ENCODE assay signal across 1 cellular context in the genomic region with DNA sequence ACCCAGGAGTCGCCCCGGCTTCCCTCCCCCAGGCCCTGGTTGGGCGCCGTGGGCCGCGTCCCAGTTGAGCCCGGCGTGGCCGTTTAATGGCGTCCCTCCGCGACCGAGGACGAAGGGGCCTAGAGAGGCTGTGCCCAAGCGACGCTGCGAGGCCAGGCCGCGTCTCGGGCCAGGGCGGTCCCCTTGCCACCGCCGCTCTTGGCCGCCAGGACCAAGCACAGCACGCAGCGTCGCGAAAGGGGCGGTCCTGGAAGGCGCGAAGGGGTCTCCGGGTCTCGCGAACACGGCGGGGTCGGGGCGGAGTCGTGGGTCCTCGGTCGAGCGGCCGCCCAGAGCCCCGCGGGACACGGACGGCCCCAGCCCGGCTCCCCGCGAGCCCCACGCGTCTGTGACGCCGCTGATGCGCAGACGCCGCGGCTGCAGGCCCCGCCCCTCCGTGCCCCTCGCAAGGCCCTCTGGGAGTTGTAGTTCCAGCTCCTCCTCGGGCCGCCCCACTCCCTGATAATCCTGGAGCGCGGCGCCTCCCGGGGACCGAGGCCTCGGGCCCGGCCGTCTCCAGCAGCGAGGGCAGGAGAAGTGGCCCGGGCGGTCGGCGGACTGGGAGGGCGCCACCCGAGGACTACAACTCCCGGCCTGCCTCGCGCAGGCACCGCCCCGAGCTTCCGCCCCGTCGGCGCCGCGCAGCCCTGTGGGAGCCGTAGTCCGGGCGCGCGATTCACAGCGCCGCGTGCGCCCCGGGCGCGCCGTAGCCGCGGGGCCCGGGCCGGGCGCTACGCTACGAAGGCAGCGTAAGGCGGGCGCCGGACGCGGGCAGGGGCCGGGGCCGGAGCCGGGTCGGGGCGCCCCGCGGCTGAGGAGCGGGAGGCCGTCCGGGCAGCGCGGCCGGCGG.
A peak's percentile ranks its signal among the peaks of the same experiment; 100 is the strongest.
TF ChIP-seq lines count a peak whose summit lies in the region.

A gene (plus strand): TSS at position 698 of the 889 bp plus-strand sequence. CDS start 19,127 bp downstream, outside the sequence.

TF ChIP-seq in HepG2, 621 proteins besides CTCF, POLR2A, EP300 and RAD21 (continued from another document and continues in another):
- no peak for TF ChIP-seq ZNF619 (CRISPR knock-in tag; IDR thresholded peaks at IDR 0.05)
- TF ChIP-seq ZMYM3 (CRISPR knock-in tag; IDR thresholded peaks at IDR 0.05): no peak
- TF ChIP-seq KDM2A (CRISPR knock-in tag; IDR thresholded peaks at IDR 0.05; ENCODE audit: borderline replicate concordance, low read depth): peak; percentile 96
- TF ChIP-seq U2AF1 (optimal IDR thresholded peaks at IDR 0.05; ENCODE audit: low read depth, low read length): no peak
- TF ChIP-seq, protein P1, sequence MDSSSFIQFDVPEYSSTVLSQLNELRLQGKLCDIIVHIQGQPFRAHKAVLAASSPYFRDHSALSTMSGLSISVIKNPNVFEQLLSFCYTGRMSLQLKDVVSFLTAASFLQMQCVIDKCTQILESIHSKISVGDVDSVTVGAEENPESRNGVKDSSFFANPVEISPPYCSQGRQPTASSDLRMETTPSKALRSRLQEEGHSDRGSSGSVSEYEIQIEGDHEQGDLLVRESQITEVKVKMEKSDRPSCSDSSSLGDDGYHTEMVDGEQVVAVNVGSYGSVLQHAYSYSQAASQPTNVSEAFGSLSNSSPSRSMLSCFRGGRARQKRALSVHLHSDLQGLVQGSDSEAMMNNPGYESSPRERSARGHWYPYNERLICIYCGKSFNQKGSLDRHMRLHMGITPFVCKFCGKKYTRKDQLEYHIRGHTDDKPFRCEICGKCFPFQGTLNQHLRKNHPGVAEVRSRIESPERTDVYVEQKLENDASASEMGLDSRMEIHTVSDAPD (CRISPR knock-in tag; IDR thresholded peaks at IDR 0.05): no peak
- peak; percentile 22; the same call in 1 of the 2 replicates for TF ChIP-seq ZMYM2 (CRISPR knock-in tag; IDR thresholded peaks at IDR 0.05)
- TF ChIP-seq EHMT2 (IDR thresholded peaks at IDR 0.05; ENCODE audit: borderline replicate concordance, low read depth, low read length): no peak
- TF ChIP-seq ZNF839 (CRISPR knock-in tag; IDR thresholded peaks at IDR 0.05; ENCODE audit: borderline replicate concordance): no peak
- TF ChIP-seq ZNF891 (CRISPR knock-in tag; IDR thresholded peaks at IDR 0.05): no peak
- TF ChIP-seq, protein P2, sequence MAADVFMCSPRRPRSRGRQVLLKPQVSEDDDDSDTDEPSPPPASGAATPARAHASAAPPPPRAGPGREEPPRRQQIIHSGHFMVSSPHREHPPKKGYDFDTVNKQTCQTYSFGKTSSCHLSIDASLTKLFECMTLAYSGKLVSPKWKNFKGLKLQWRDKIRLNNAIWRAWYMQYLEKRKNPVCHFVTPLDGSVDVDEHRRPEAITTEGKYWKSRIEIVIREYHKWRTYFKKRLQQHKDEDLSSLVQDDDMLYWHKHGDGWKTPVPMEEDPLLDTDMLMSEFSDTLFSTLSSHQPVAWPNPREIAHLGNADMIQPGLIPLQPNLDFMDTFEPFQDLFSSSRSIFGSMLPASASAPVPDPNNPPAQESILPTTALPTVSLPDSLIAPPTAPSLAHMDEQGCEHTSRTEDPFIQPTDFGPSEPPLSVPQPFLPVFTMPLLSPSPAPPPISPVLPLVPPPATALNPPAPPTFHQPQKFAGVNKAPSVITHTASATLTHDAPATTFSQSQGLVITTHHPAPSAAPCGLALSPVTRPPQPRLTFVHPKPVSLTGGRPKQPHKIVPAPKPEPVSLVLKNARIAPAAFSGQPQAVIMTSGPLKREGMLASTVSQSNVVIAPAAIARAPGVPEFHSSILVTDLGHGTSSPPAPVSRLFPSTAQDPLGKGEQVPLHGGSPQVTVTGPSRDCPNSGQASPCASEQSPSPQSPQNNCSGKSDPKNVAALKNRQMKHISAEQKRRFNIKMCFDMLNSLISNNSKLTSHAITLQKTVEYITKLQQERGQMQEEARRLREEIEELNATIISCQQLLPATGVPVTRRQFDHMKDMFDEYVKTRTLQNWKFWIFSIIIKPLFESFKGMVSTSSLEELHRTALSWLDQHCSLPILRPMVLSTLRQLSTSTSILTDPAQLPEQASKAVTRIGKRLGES (CRISPR knock-in tag; IDR thresholded peaks at IDR 0.05; ENCODE audit: borderline replicate concordance): no peak
- TF ChIP-seq ZNF234 (CRISPR knock-in tag; conservative IDR thresholded peaks at IDR 0.05): no peak
- TF ChIP-seq HOXA3 (CRISPR knock-in tag; IDR thresholded peaks at IDR 0.05): peak; percentile 88
- TF ChIP-seq SP5 (CRISPR knock-in tag; IDR thresholded peaks at IDR 0.05; ENCODE audit: borderline replicate concordance, low read depth): peak; percentile 19; the same call in 1 of the 2 replicates
- TF ChIP-seq, protein P3, sequence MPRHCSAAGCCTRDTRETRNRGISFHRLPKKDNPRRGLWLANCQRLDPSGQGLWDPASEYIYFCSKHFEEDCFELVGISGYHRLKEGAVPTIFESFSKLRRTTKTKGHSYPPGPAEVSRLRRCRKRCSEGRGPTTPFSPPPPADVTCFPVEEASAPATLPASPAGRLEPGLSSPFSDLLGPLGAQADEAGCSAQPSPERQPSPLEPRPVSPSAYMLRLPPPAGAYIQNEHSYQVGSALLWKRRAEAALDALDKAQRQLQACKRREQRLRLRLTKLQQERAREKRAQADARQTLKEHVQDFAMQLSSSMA (CRISPR knock-in tag; IDR thresholded peaks at IDR 0.05): no peak
- TF ChIP-seq, protein P4, sequence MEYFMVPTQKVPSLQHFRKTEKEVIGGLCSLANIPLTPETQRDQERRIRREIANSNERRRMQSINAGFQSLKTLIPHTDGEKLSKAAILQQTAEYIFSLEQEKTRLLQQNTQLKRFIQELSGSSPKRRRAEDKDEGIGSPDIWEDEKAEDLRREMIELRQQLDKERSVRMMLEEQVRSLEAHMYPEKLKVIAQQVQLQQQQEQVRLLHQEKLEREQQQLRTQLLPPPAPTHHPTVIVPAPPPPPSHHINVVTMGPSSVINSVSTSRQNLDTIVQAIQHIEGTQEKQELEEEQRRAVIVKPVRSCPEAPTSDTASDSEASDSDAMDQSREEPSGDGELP (IDR thresholded peaks at IDR 0.05; ENCODE audit: borderline replicate concordance, low read depth): no peak; the same call in 1 of the 2 replicates
- no peak for TF ChIP-seq ZNF496 (CRISPR knock-in tag; IDR thresholded peaks at IDR 0.05; ENCODE audit: insufficient replicate concordance)
- TF ChIP-seq, protein P5, sequence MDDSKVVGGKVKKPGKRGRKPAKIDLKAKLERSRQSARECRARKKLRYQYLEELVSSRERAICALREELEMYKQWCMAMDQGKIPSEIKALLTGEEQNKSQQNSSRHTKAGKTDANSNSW (CRISPR knock-in tag; IDR thresholded peaks at IDR 0.05; ENCODE audit: borderline replicate concordance): peak; percentile 89; the same call in 1 of the 2 replicates
- no peak for TF ChIP-seq CEBPG (CRISPR knock-in tag; IDR thresholded peaks at IDR 0.05)
- no peak for TF ChIP-seq ZNF737 (CRISPR knock-in tag; IDR thresholded peaks at IDR 0.05; ENCODE audit: borderline replicate concordance)
- TF ChIP-seq, protein P6, sequence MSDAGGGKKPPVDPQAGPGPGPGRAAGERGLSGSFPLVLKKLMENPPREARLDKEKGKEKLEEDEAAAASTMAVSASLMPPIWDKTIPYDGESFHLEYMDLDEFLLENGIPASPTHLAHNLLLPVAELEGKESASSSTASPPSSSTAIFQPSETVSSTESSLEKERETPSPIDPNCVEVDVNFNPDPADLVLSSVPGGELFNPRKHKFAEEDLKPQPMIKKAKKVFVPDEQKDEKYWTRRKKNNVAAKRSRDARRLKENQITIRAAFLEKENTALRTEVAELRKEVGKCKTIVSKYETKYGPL (CRISPR knock-in tag; IDR thresholded peaks at IDR 0.05): peak; percentile 14; the same call in 1 of the 2 replicates
- TF ChIP-seq, protein P7, sequence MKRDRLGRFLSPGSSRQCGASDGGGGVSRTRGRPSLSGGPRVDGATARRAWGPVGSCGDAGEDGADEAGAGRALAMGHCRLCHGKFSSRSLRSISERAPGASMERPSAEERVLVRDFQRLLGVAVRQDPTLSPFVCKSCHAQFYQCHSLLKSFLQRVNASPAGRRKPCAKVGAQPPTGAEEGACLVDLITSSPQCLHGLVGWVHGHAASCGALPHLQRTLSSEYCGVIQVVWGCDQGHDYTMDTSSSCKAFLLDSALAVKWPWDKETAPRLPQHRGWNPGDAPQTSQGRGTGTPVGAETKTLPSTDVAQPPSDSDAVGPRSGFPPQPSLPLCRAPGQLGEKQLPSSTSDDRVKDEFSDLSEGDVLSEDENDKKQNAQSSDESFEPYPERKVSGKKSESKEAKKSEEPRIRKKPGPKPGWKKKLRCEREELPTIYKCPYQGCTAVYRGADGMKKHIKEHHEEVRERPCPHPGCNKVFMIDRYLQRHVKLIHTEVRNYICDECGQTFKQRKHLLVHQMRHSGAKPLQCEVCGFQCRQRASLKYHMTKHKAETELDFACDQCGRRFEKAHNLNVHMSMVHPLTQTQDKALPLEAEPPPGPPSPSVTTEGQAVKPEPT (CRISPR knock-in tag; IDR thresholded peaks at IDR 0.05; ENCODE audit: low read depth): peak; percentile 63
- no peak for TF ChIP-seq RCOR2 (CRISPR knock-in tag; IDR thresholded peaks at IDR 0.05)
- TF ChIP-seq ARHGAP35 (CRISPR knock-in tag; IDR thresholded peaks at IDR 0.05; ENCODE audit: borderline replicate concordance): 0 out of 2 replicates have a peak, but pooled peaks have one; percentile 40
- no peak; the same call in 1 of the 2 replicates for TF ChIP-seq NCOA1 (CRISPR knock-in tag; IDR thresholded peaks at IDR 0.05)
- TF ChIP-seq ZNF605 (CRISPR knock-in tag; IDR thresholded peaks at IDR 0.05): peak; percentile 30; the same call in 1 of the 2 replicates
- no peak for TF ChIP-seq ZNF75D (CRISPR knock-in tag; IDR thresholded peaks at IDR 0.05; ENCODE audit: borderline replicate concordance)
- peak; percentile 34; the same call in 1 of the 2 replicates for TF ChIP-seq ZNF121 (CRISPR knock-in tag; IDR thresholded peaks at IDR 0.05)
- TF ChIP-seq TP53 (CRISPR knock-in tag; conservative IDR thresholded peaks at IDR 0.05): no peak; the same call in 1 of the 2 replicates
- no peak for TF ChIP-seq PAWR (CRISPR knock-in tag; IDR thresholded peaks at IDR 0.05; ENCODE audit: borderline replicate concordance)
- TF ChIP-seq, protein P8, sequence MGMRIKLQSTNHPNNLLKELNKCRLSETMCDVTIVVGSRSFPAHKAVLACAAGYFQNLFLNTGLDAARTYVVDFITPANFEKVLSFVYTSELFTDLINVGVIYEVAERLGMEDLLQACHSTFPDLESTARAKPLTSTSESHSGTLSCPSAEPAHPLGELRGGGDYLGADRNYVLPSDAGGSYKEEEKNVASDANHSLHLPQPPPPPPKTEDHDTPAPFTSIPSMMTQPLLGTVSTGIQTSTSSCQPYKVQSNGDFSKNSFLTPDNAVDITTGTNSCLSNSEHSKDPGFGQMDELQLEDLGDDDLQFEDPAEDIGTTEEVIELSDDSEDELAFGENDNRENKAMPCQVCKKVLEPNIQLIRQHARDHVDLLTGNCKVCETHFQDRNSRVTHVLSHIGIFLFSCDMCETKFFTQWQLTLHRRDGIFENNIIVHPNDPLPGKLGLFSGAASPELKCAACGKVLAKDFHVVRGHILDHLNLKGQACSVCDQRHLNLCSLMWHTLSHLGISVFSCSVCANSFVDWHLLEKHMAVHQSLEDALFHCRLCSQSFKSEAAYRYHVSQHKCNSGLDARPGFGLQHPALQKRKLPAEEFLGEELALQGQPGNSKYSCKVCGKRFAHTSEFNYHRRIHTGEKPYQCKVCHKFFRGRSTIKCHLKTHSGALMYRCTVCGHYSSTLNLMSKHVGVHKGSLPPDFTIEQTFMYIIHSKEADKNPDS (CRISPR knock-in tag; IDR thresholded peaks at IDR 0.05): 0 out of 2 replicates have a peak, but pooled peaks have one; percentile 49
- no peak for TF ChIP-seq ZNF749 (CRISPR knock-in tag; IDR thresholded peaks at IDR 0.05; ENCODE audit: borderline replicate concordance)
- TF ChIP-seq NFYB (CRISPR knock-in tag; IDR thresholded peaks at IDR 0.05): no peak; the same call in 1 of the 2 replicates
- TF ChIP-seq RBFOX2 (IDR thresholded peaks at IDR 0.05; ENCODE audit: low read depth, low read length): peak; percentile 94
- TF ChIP-seq ZNF724P (CRISPR knock-in tag; IDR thresholded peaks at IDR 0.05; ENCODE audit: borderline replicate concordance): 0 out of 2 replicates have a peak, but pooled peaks have one; percentile 20
- peak; percentile 73; the same call in 1 of the 2 replicates for TF ChIP-seq HOXD1 (CRISPR knock-in tag; IDR thresholded peaks at IDR 0.05)
- 0 out of 2 replicates have a peak, but pooled peaks have one; percentile 59 for TF ChIP-seq SNAI1 (CRISPR knock-in tag; IDR thresholded peaks at IDR 0.05; ENCODE audit: borderline replicate concordance)
- TF ChIP-seq, protein P9, sequence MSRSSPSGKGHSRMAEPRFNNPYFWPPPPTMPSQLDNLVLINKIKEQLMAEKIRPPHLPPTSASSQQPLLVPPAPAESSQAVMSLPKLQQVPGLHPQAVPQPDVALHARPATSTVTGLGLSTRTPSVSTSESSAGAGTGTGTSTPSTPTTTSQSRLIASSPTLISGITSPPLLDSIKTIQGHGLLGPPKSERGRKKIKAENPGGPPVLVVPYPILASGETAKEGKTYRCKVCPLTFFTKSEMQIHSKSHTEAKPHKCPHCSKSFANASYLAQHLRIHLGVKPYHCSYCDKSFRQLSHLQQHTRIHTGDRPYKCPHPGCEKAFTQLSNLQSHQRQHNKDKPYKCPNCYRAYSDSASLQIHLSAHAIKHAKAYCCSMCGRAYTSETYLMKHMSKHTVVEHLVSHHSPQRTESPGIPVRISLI (CRISPR knock-in tag; IDR thresholded peaks at IDR 0.05; ENCODE audit: borderline replicate concordance): 0 out of 2 replicates have a peak, but pooled peaks have one; percentile 34
- peak; percentile 83 for TF ChIP-seq HES4 (CRISPR knock-in tag; IDR thresholded peaks at IDR 0.05; ENCODE audit: borderline replicate concordance)
- TF ChIP-seq, protein P10, sequence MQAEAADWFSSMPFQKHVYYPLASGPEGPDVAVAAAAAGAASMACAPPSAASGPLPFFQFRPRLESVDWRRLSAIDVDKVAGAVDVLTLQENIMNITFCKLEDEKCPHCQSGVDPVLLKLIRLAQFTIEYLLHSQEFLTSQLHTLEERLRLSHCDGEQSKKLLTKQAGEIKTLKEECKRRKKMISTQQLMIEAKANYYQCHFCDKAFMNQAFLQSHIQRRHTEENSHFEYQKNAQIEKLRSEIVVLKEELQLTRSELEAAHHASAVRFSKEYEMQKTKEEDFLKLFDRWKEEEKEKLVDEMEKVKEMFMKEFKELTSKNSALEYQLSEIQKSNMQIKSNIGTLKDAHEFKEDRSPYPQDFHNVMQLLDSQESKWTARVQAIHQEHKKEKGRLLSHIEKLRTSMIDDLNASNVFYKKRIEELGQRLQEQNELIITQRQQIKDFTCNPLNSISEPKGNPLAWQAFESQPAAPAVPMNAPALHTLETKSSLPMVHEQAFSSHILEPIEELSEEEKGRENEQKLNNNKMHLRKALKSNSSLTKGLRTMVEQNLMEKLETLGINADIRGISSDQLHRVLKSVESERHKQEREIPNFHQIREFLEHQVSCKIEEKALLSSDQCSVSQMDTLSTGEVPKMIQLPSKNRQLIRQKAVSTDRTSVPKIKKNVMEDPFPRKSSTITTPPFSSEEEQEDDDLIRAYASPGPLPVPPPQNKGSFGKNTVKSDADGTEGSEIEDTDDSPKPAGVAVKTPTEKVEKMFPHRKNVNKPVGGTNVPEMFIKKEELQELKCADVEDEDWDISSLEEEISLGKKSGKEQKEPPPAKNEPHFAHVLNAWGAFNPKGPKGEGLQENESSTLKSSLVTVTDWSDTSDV (CRISPR knock-in tag; IDR thresholded peaks at IDR 0.05): no peak; the same call in 1 of the 2 replicates
- TF ChIP-seq ZSCAN12 (CRISPR knock-in tag; IDR thresholded peaks at IDR 0.05): peak; percentile 45; the same call in 1 of the 2 replicates
- no peak for TF ChIP-seq SNRNP70 (IDR thresholded peaks at IDR 0.05; ENCODE audit: low read depth, low read length)
- TF ChIP-seq ZNF564 (CRISPR knock-in tag; IDR thresholded peaks at IDR 0.05): peak; percentile 60
- TF ChIP-seq SP1 (IDR thresholded peaks at IDR 0.05): no peak
- peak; percentile 88 for TF ChIP-seq SP1 (CRISPR knock-in tag; IDR thresholded peaks at IDR 0.05)
- no peak; the same call in 1 of the 2 replicates for TF ChIP-seq POLR2AphosphoS5 (IDR thresholded peaks at IDR 0.05; ENCODE audit: low read depth, low read length)
